ENCODE assay signal across 8 cellular contexts in the genomic region with DNA sequence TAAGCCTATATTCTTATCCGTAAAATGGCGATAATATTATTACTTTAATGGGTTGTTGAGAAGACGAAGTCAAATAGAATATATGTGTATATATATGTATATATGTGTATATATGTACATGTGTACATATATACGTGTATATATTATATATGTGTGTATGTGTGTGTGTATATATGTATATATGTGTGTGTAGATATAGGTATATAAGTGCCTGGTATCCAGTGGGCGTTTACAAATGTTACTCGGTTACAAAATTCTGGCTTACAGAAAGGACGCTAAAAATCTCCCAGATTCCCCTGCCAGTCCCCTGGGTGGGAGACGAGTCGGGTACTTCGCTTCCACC. TPM values are rescaled to one million over a fixed set of nuclear protein-coding genes. Genes with fewer than 3 reads are reported as not detected.
DNase-seq lines count a peak whose midpoint lies in the region; ATAC-seq and TF ChIP-seq lines count a peak whose summit lies in the region.

No MANE protein-coding gene starts in this region.

- peaks cover 0 to 6% (median 0%) of the 10 kb centered on the region in 5 experiments for H3K9me3 Mint-ChIP-seq in brain

- TF ChIP-seq CTCF in GM12865 (IDR thresholded peaks at IDR 0.05; ENCODE audit: insufficient read depth, low read depth, low read length, missing control alignments) (no peak), brain (conservative IDR thresholded peaks at IDR 0.05) (no peak)

- DNase-seq in GM12865 (ENCODE audit: low read depth) (no peak), NCI-H2171 treated with DMSO at 0.1 percent for 48 hours (lab: John Stamatoyannopoulos, UW) (no peak), cerebellar nuclear complex (lab: John Stamatoyannopoulos, UW) (no peak), SKM-1 (lab: John Stamatoyannopoulos, UW; ENCODE audit: unreplicated experiment) (no peak)
- DNase-seq in stimulated activated CD4-positive, alpha-beta T cell treated with anti-CD3 and anti-CD28 coated beads, Interleukin-4, amount 100 ng/mL, for 4 hours = no peak

- ATAC-seq in HG03095 (IDR thresholded peaks at IDR 0.05; ENCODE audit: unreplicated experiment) = peak; percentile 21

- H3K4me1 Mint-ChIP-seq in brain = peaks cover 45% of the 10 kb centered on the region

- no peaks in the 10 kb centered on the region for H3K9me3 ChIP-seq in mucosa of stomach (ENCODE audit: control insufficient read depth, low read length)

- H3K27me3 Mint-ChIP-seq in brain = peaks cover 31% of the 10 kb centered on the region

- H3K36me3 ChIP-seq in mucosa of stomach (ENCODE audit: control insufficient read depth, insufficient read depth, low read length) = no peaks in the 10 kb centered on the region

- H3K27me3 ChIP-seq in mucosa of stomach (ENCODE audit: control insufficient read depth, insufficient read depth, low read length) = no peaks in the 10 kb centered on the region

- no peaks in the 10 kb centered on the region for H3K4me1 ChIP-seq in mucosa of stomach (ENCODE audit: control insufficient read depth, insufficient read depth, low read length)

- peak overlapping the region; percentile 93 for H3K9ac ChIP-seq in mucosa of stomach (ENCODE audit: low read length)

- peaks cover 7% of the 10 kb centered on the region for H3K36me3 Mint-ChIP-seq in brain

- peak overlapping the region; percentile 99 for H3K4me3 ChIP-seq in GM12865 (ENCODE audit: low read depth, low read length)
- H3K4me3 ChIP-seq in mucosa of stomach (ENCODE audit: low read length) = peak overlapping the region; percentile 99

- H3K4me3 Mint-ChIP-seq in brain = peak overlapping the region; percentile 96 to 99 (median 99)

- H3K27ac Mint-ChIP-seq in brain = peak overlapping the region; percentile 93 to 98 (median 96)

RNA-seq across cellular contexts. Expression of gene MTX2, which starts 0.3 kb away (rescaled TPM):
- 42.3 TPM for polyA plus RNA-seq in brain (ENCODE audit: insufficient read depth, low read depth, low replicate concordance)
